In genomic region chr22:35617137-35617755, GRCh38 we compare ENCODE assay signal across 17 cellular contexts. TPM values are rescaled to one million over a fixed set of nuclear protein-coding genes. Genes with fewer than 3 reads are reported as not detected.
"Had no signal": no experiment of that assay in that cellular context is flagged by ENCODE, and none has a peak within 500 bp of the region (broad histone marks: within the 10 kb centered on the region; RNA-seq: fewer than 3 reads in every experiment).

MB (minus strand) TSS chr22:35617329; CDS start chr22:35617257, 72 bp downstream.

- H3K27me3 ChIP-seq: brain microvascular endothelial cell, neural progenitor cell, pancreas, thyroid gland, uterus had no signal

- ATAC-seq: activated naive CD4-positive, alpha-beta T cell treated with anti-CD3 and anti-CD28 coated beads, Interleukin-2, amount 50 U/mL, for 72 hours; esophagus mucosa; pancreas; WTC11 had no signal

- H3K27ac Mint-ChIP-seq: activated naive CD4-positive, alpha-beta T cell treated with anti-CD3 and anti-CD28 coated beads, Interleukin-2, amount 50 U/mL, for 72 hours; activated T-helper 2 cell treated with anti-CD3 and anti-CD28 coated beads, Interferon-gamma antibody, Interleukin-2, Interleukin-4, amounts not matched to agents 10 μg/mL and 5 μg/mL and 100 μg/mL, durations not matched to agents 14 hours and 24 hours and 36 hours; neural progenitor cell; WTC11 had no signal

- H3K4me3 ChIP-seq: neural progenitor cell, pancreas, smooth muscle cell, thyroid gland, uterus had no signal

- H3K4me3 Mint-ChIP-seq: neural progenitor cell, WTC11 had no signal

- H3K9me3 Mint-ChIP-seq: activated naive CD4-positive, alpha-beta T cell treated with anti-CD3 and anti-CD28 coated beads, Interleukin-2, amount 50 U/mL, for 72 hours; activated T-helper 2 cell treated with anti-CD3 and anti-CD28 coated beads, Interferon-gamma antibody, Interleukin-2, Interleukin-4, amounts not matched to agents 10 μg/mL and 5 μg/mL and 100 μg/mL, durations not matched to agents 14 hours and 24 hours and 36 hours; neural progenitor cell; WTC11 had no signal

- DNase-seq: activated CD4-positive, alpha-beta T cell treated with anti-CD3 and anti-CD28 coated beads for 48 hours; activated CD8-positive, alpha-beta memory T cell treated with anti-CD3 and anti-CD28 coated beads for 24 hours; amygdala; brain microvascular endothelial cell; islet precursor cell; pancreas; thyroid gland; uterus had no signal

- H3K36me3 ChIP-seq: brain microvascular endothelial cell, neural progenitor cell, pancreas, thyroid gland, uterus had no signal

- H3K36me3 Mint-ChIP-seq: activated naive CD4-positive, alpha-beta T cell treated with anti-CD3 and anti-CD28 coated beads, Interleukin-2, amount 50 U/mL, for 72 hours; neural progenitor cell; WTC11 had no signal

- H3K4me1 ChIP-seq: uterus had no signal

- H3K27ac ChIP-seq: brain microvascular endothelial cell, neural progenitor cell, pancreas, thyroid gland, uterus had no signal

- H3K9me3 ChIP-seq: pancreas, thyroid gland, uterus had no signal

RNA-seq across cellular contexts. Expression of gene MB, which starts in this region (rescaled TPM):
- total RNA-seq: chondrocyte, dermis microvascular lymphatic vessel endothelial cell, renal cortical epithelial cell, smooth muscle cell had no signal
